9 cellular contexts compared by ENCODE assay signal in genomic region chr7:64297418-64297817, GRCh38. TPM values are rescaled to one million over a fixed set of nuclear protein-coding genes. Genes with fewer than 3 reads are reported as not detected.
DNase-seq lines count a peak whose midpoint lies in the region; ATAC-seq and TF ChIP-seq lines count a peak whose summit lies in the region.
"Not testable (repeated sequence)": the region's sequence is repeated elsewhere in the genome, so short reads cannot be mapped to it uniquely, and the experiment has no call there.
"Had no signal": no experiment of that assay in that cellular context is flagged by ENCODE, and none has a peak within 500 bp of the region (broad histone marks: within the 10 kb centered on the region; RNA-seq: fewer than 3 reads in every experiment).

No MANE protein-coding gene starts in this region.

- H3K36me3 ChIP-seq in right atrium auricular region: not testable (repeated sequence)

- not testable (repeated sequence) for DNase-seq in activated CD8-positive, alpha-beta T cell treated with anti-CD3 and anti-CD28 coated beads, Interleukin-2, amount 10 ng/mL, durations not matched to agents 7 days and 5 days; activated naive CD4-positive, alpha-beta T cell treated with anti-CD3 and anti-CD28 coated beads, Interleukin-2, amount 50 U/mL, for 72 hours (ENCODE audit: low spot score in 2 of 2)
- DNase-seq in right atrium auricular region (ENCODE audit: low spot score): peak; percentile 9

- peaks cover 12% of the 10 kb centered on the region for H3K9me3 Mint-ChIP-seq in activated CD8-positive, alpha-beta T cell treated with anti-CD3 and anti-CD28 coated beads, Interleukin-2, amount 10 ng/mL, durations not matched to agents 7 days and 5 days (ENCODE audit: insufficient read depth)
- H3K9me3 Mint-ChIP-seq in activated naive CD4-positive, alpha-beta T cell treated with anti-CD3 and anti-CD28 coated beads, Interleukin-2, amount 50 U/mL, for 72 hours; stimulated activated memory B cell treated with anti-CD40 and anti-IgM and Interleukin-4, amounts not matched to agents 10 μg/mL and 1 μg/mL and 100 μg/mL, for 72 hours: not testable (repeated sequence)

- not testable (repeated sequence) for H3K4me1 ChIP-seq in right atrium auricular region

- H3K4me1 Mint-ChIP-seq in activated CD8-positive, alpha-beta T cell treated with anti-CD3 and anti-CD28 coated beads, Interleukin-2, amount 10 ng/mL, durations not matched to agents 7 days and 5 days (ENCODE audit: low read depth); stimulated activated memory B cell treated with anti-CD40 and anti-IgM and Interleukin-4, amounts not matched to agents 10 μg/mL and 1 μg/mL and 100 μg/mL, for 72 hours: not testable (repeated sequence)

- not testable (repeated sequence) for H3K9me3 ChIP-seq in right atrium auricular region

- TF ChIP-seq CTCF in right atrium auricular region (IDR thresholded peaks at IDR 0.05): not testable (repeated sequence)

- H3K36me3 Mint-ChIP-seq in activated CD8-positive, alpha-beta T cell treated with anti-CD3 and anti-CD28 coated beads, Interleukin-2, amount 10 ng/mL, durations not matched to agents 7 days and 5 days (ENCODE audit: low read depth); activated naive CD4-positive, alpha-beta T cell treated with anti-CD3 and anti-CD28 coated beads, Interleukin-2, amount 50 U/mL, for 72 hours; stimulated activated memory B cell treated with anti-CD40 and anti-IgM and Interleukin-4, amounts not matched to agents 10 μg/mL and 1 μg/mL and 100 μg/mL, for 72 hours: not testable (repeated sequence)

- ATAC-seq in GM19463 (IDR thresholded peaks at IDR 0.05; ENCODE audit: unreplicated experiment) (peak; percentile 63), HG03442 (IDR thresholded peaks at IDR 0.05; ENCODE audit: unreplicated experiment) (peak; percentile 57)
- peak; percentile 23 for ATAC-seq in activated CD8-positive, alpha-beta T cell treated with anti-CD3 and anti-CD28 coated beads, Interleukin-2, amount 10 ng/mL, durations not matched to agents 7 days and 5 days
- peak; percentile 83 to 87 for ATAC-seq in activated naive CD4-positive, alpha-beta T cell treated with anti-CD3 and anti-CD28 coated beads, Interleukin-2, amount 50 U/mL, for 72 hours
- ATAC-seq in stimulated activated memory B cell treated with anti-CD40 and anti-IgM and Interleukin-4, amounts not matched to agents 10 μg/mL and 1 μg/mL and 100 μg/mL, for 72 hours: peak; percentile 25

- H3K27me3 ChIP-seq in right atrium auricular region: not testable (repeated sequence)

- H3K4me3 ChIP-seq in right atrium auricular region: not testable (repeated sequence)

- H3K27ac ChIP-seq in right atrium auricular region: not testable (repeated sequence)

- not testable (repeated sequence) for H3K27ac Mint-ChIP-seq in activated CD8-positive, alpha-beta T cell treated with anti-CD3 and anti-CD28 coated beads, Interleukin-2, amount 10 ng/mL, durations not matched to agents 7 days and 5 days; activated naive CD4-positive, alpha-beta T cell treated with anti-CD3 and anti-CD28 coated beads, Interleukin-2, amount 50 U/mL, for 72 hours; stimulated activated memory B cell treated with anti-CD40 and anti-IgM and Interleukin-4, amounts not matched to agents 10 μg/mL and 1 μg/mL and 100 μg/mL, for 72 hours

- not testable (repeated sequence) for H3K27me3 Mint-ChIP-seq in activated CD8-positive, alpha-beta T cell treated with anti-CD3 and anti-CD28 coated beads, Interleukin-2, amount 10 ng/mL, durations not matched to agents 7 days and 5 days (ENCODE audit: low read depth); stimulated activated memory B cell treated with anti-CD40 and anti-IgM and Interleukin-4, amounts not matched to agents 10 μg/mL and 1 μg/mL and 100 μg/mL, for 72 hours

- POLR2A ChIA-PET in activated CD8-positive, alpha-beta T cell treated with anti-CD3 and anti-CD28 coated beads, Interleukin-2, amount 10 ng/mL, durations not matched to agents 7 days and 5 days (lab: Charles Lee): not testable (repeated sequence)

- H3K4me3 Mint-ChIP-seq in activated CD8-positive, alpha-beta T cell treated with anti-CD3 and anti-CD28 coated beads, Interleukin-2, amount 10 ng/mL, durations not matched to agents 7 days and 5 days; stimulated activated memory B cell treated with anti-CD40 and anti-IgM and Interleukin-4, amounts not matched to agents 10 μg/mL and 1 μg/mL and 100 μg/mL, for 72 hours: not testable (repeated sequence)

- CTCF ChIA-PET in activated CD8-positive, alpha-beta T cell treated with anti-CD3 and anti-CD28 coated beads, Interleukin-2, amount 10 ng/mL, durations not matched to agents 7 days and 5 days (lab: Charles Lee): not testable (repeated sequence)

RNA-seq across cellular contexts. Expression of gene ZNF736, which starts 16.3 kb away (rescaled TPM):
- total RNA-seq in activated CD8-positive, alpha-beta T cell treated with anti-CD3 and anti-CD28 coated beads, Interleukin-2, amount 10 ng/mL, durations not matched to agents 7 days and 5 days: 10 to 100 TPM; 26.0 to 27.4 TPM
- 10 to 100 TPM; 26.7 to 27.8 TPM for total RNA-seq in activated naive CD4-positive, alpha-beta T cell treated with anti-CD3 and anti-CD28 coated beads, Interleukin-2, amount 50 U/mL, for 72 hours
- 1 to 10 TPM; 1.4 to 1.7 TPM for total RNA-seq in right atrium auricular region
- total RNA-seq: H1, H9, HepG2 had no signal

Comparison
In these comparisons a context has a peak if more than half of its experiments do, and no peak if none do; other contexts are left out.
1. ATAC-seq: peak in every context shown above with its lines; median percentile 85 in activated naive CD4-positive, alpha-beta T cell treated with anti-CD3 and anti-CD28 coated beads, Interleukin-2, amount 50 U/mL, for 72 hours; 63 in GM19463; 57 in HG03442; 25 in stimulated activated memory B cell treated with anti-CD40 and anti-IgM and Interleukin-4, amounts not matched to agents 10 μg/mL and 1 μg/mL and 100 μg/mL, for 72 hours; 23 in activated CD8-positive, alpha-beta T cell treated with anti-CD3 and anti-CD28 coated beads, Interleukin-2, amount 10 ng/mL, durations not matched to agents 7 days and 5 days.
2. RNA of gene ZNF736, which starts 16.3 kb away (total RNA-seq): 26.7 to 27.8 TPM in activated naive CD4-positive, alpha-beta T cell treated with anti-CD3 and anti-CD28 coated beads, Interleukin-2, amount 50 U/mL, for 72 hours and 26.0 to 27.4 TPM in activated CD8-positive, alpha-beta T cell treated with anti-CD3 and anti-CD28 coated beads, Interleukin-2, amount 10 ng/mL, durations not matched to agents 7 days and 5 days; 1.4 to 1.7 TPM in right atrium auricular region; every median in the first group is over 10 times any median in the second.